16 cellular contexts compared by ENCODE assay signal in the genomic region with DNA sequence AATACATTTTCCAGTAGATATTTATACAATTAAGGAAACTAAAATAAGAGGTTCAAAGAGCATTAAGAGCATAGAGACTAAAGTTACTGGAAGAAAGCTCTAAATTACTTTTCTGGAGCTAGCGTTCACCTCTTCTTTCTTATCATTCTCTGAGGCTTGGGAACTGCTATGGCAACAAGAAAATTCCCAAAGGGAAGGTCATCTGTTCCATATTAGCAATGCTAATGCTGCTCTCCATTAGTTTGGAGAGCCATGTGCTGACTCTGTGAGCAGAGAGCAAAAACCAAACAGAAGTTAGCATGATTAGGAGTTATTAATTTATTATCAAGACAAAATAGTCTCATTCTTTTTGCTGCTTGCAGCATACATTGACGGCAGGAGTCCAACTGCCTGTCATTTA.
DNase-seq lines count a peak whose midpoint lies in the region; ATAC-seq and TF ChIP-seq lines count a peak whose summit lies in the region.
"Had no signal": no experiment of that assay in that cellular context is flagged by ENCODE, and none has a peak within 500 bp of the region (broad histone marks: within the 10 kb centered on the region; RNA-seq: fewer than 3 reads in every experiment).

No MANE protein-coding gene starts in this region.

- H3K27ac ChIP-seq in gastrocnemius medialis: no peak overlapping the region
- no peak overlapping the region for H3K27ac ChIP-seq in Karpas-422 (ENCODE audit: low read length)
- H3K27ac ChIP-seq: KMS-11 had no signal

- H3K4me3 ChIP-seq in AG10803 (ENCODE audit: low read length) (no peak overlapping the region), cardiac fibroblast (replicated peaks in 1 of 2; ENCODE audit: low read depth in 2 of 2, low read length in 2 of 2) (no peak overlapping the region), gastrocnemius medialis (no peak overlapping the region), Karpas-422 (ENCODE audit: low read length) (no peak overlapping the region)

- peak overlapping the region in 2 of 3 experiments; percentile 32 to 67 for H3K27ac Mint-ChIP-seq in nephron
- H3K27ac Mint-ChIP-seq: activated CD4-positive, alpha-beta memory T cell treated with anti-CD3 and anti-CD28 coated beads for 36 hours; stimulated activated naive CD8-positive, alpha-beta T cell treated with anti-CD3 and anti-CD28 coated beads, Interleukin-15, Interleukin-2, amounts not matched to agents 100 ng/mL and 50 ng/mL, for 24 hours had no signal

- H3K9me3 ChIP-seq in gastrocnemius medialis: no peaks in the 10 kb centered on the region
- H3K9me3 ChIP-seq in Karpas-422 (ENCODE audit: low read length): peaks cover 4% of the 10 kb centered on the region; the same call in 1 of the 2 replicates

- intact Hi-C loops in gastrocnemius medialis (cut with DNase I; ENCODE audit: low total_unique reads): no loop called here

- H3K4me2 ChIP-seq in Karpas-422 (ENCODE audit: low read depth, low read length, poor library complexity, severe bottlenecking): no peak overlapping the region
- H3K4me2 ChIP-seq: KMS-11 had no signal

- no peak overlapping the region for H3K9ac ChIP-seq in Karpas-422 (ENCODE audit: low read length)
- H3K9ac ChIP-seq: KMS-11 had no signal

- no peak for TF ChIP-seq CTCF in AG10803 (conservative IDR thresholded peaks at IDR 0.05; ENCODE audit: low read length)
- no peak for TF ChIP-seq CTCF in cardiac fibroblast (IDR thresholded peaks at IDR 0.05; ENCODE audit: low read depth, low read length)
- no peak for TF ChIP-seq CTCF in nephron (IDR thresholded peaks at IDR 0.05; ENCODE audit: unreplicated experiment in 3 of 3)
- no peak for TF ChIP-seq CTCF in gastrocnemius medialis (IDR thresholded peaks at IDR 0.05 in 4 of 5, conservative IDR thresholded peaks at IDR 0.05 in 1 of 5)

- peaks cover 10% of the 10 kb centered on the region for H3K4me1 Mint-ChIP-seq in nephron

- no peaks in the 10 kb centered on the region for H3K9me2 ChIP-seq in Karpas-422 (replicated peaks; ENCODE audit: insufficient read depth, low read length)

- H3K4me3 Mint-ChIP-seq in nephron: no peak overlapping the region
- H3K4me3 Mint-ChIP-seq: activated CD4-positive, alpha-beta memory T cell treated with anti-CD3 and anti-CD28 coated beads for 36 hours; activated T-cell treated with anti-CD3 and anti-CD28 coated beads, Interleukin-2, amount 50 U/mL, for 4 hours; stimulated activated naive CD8-positive, alpha-beta T cell treated with anti-CD3 and anti-CD28 coated beads, Interleukin-15, Interleukin-2, amounts not matched to agents 100 ng/mL and 50 ng/mL, for 24 hours had no signal

- no peaks in the 10 kb centered on the region for H3K79me2 ChIP-seq in Karpas-422 (ENCODE audit: low read length)

- no peaks in the 10 kb centered on the region for H3K9me3 Mint-ChIP-seq in nephron
- H3K9me3 Mint-ChIP-seq: activated T-cell treated with anti-CD3 and anti-CD28 coated beads, Interleukin-2, amount 50 U/mL, for 4 hours; stimulated activated naive CD8-positive, alpha-beta T cell treated with anti-CD3 and anti-CD28 coated beads, Interleukin-15, Interleukin-2, amounts not matched to agents 100 ng/mL and 50 ng/mL, for 24 hours had no signal

- no peak for ATAC-seq in HG03521 (IDR thresholded peaks at IDR 0.05; ENCODE audit: unreplicated experiment)
- no peak for ATAC-seq in gastrocnemius medialis
- ATAC-seq: activated T-cell treated with anti-CD3 and anti-CD28 coated beads, Interleukin-2, amount 50 U/mL, for 4 hours; left lobe of liver had no signal

- DNase-seq in AG10803 (ENCODE audit: low read depth) (peak; percentile 62), HS-27A (ENCODE audit: low read depth) (peak; percentile 24), cardiac fibroblast (ENCODE audit: low read depth in 2 of 2) (peak; percentile 14 to 20), gastrocnemius medialis (no peak), DMS79 treated with DMSO at 0.1 percent for 48 hours (lab: John Stamatoyannopoulos, UW) (no peak), Karpas-422 (no peak)
- DNase-seq: activated CD4-positive, alpha-beta memory T cell treated with anti-CD3 and anti-CD28 coated beads for 36 hours; activated T-cell treated with anti-CD3 and anti-CD28 coated beads, Interleukin-2, amount 50 U/mL, for 4 hours; AML-193; hypothalamus; NCI-H345 had no signal

- H3K36me3 ChIP-seq in gastrocnemius medialis: no peaks in the 10 kb centered on the region
- H3K36me3 ChIP-seq in Karpas-422 (ENCODE audit: insufficient read depth, low read length): no peaks in the 10 kb centered on the region

- H3K27me3 Mint-ChIP-seq in nephron (ENCODE audit: low read depth): no peaks in the 10 kb centered on the region
- H3K27me3 Mint-ChIP-seq: activated CD4-positive, alpha-beta memory T cell treated with anti-CD3 and anti-CD28 coated beads for 36 hours; stimulated activated naive CD8-positive, alpha-beta T cell treated with anti-CD3 and anti-CD28 coated beads, Interleukin-15, Interleukin-2, amounts not matched to agents 100 ng/mL and 50 ng/mL, for 24 hours had no signal

- H2AFZ ChIP-seq in Karpas-422 (ENCODE audit: low read length): no peak overlapping the region

- H3K36me3 Mint-ChIP-seq in nephron (ENCODE audit: low read depth): no peaks in the 10 kb centered on the region
- H3K36me3 Mint-ChIP-seq: activated CD4-positive, alpha-beta memory T cell treated with anti-CD3 and anti-CD28 coated beads for 36 hours had no signal

- in situ Hi-C loops in gastrocnemius medialis (cut with MboI; ENCODE audit: low sequenced_read_pairs in 4 of 4): no loop called here

- H3K27me3 ChIP-seq in gastrocnemius medialis (no peaks in the 10 kb centered on the region), Karpas-422 (ENCODE audit: low read length) (no peaks in the 10 kb centered on the region)

- H3K4me1 ChIP-seq in gastrocnemius medialis (no peaks in the 10 kb centered on the region), Karpas-422 (ENCODE audit: low read length) (no peaks in the 10 kb centered on the region)

- H4K20me1 ChIP-seq in Karpas-422 (ENCODE audit: insufficient read depth, low read depth, low read length): no peaks in the 10 kb centered on the region

- no peak for TF ChIP-seq POLR2A in gastrocnemius medialis (IDR thresholded peaks at IDR 0.05)

Comparison
In these comparisons a context has a peak if more than half of its experiments do, and no peak if none do; other contexts are left out.
1. DNase-seq: peak in AG10803 (single experiment), HS-27A (single experiment) and cardiac fibroblast (2 of 2); none in gastrocnemius medialis (0 of 2), DMS79 treated with DMSO at 0.1 percent for 48 hours (single experiment) and Karpas-422 (single experiment).